In genomic region chr7:100089458-100090201, GRCh38 we compare ENCODE assay signal across 8 cellular contexts. TPM values are rescaled to one million over a fixed set of nuclear protein-coding genes. Genes with fewer than 3 reads are reported as not detected.
DNase-seq lines count a peak whose midpoint lies in the region; ATAC-seq, FAIRE-seq and TF ChIP-seq lines count a peak whose summit lies in the region.

No MANE protein-coding gene starts in this region.

- H4K12ac ChIP-seq in trophoblast cell (ENCODE audit: low read depth, low read length): peak overlapping the region; percentile 72

- H3K23ac ChIP-seq in trophoblast cell (ENCODE audit: low read length): no peak overlapping the region

- H3K4me2 ChIP-seq in trophoblast cell (ENCODE audit: low read length): peak overlapping the region; percentile 92

- H3K79me2 ChIP-seq in trophoblast cell (ENCODE audit: control insufficient read depth, insufficient read depth, low read length, poor library complexity): peaks cover 6% of the 10 kb centered on the region

- peak overlapping the region; percentile 92 for H4K8ac ChIP-seq in trophoblast cell (ENCODE audit: low read depth, low read length)

- no CpG with 5 or more reads among the region's 7 CpGs for WGBS in trophoblast cell (ENCODE audit: extremely low coverage, insufficient coverage, insufficient read length)

- no peaks in the 10 kb centered on the region for H3K9me3 ChIP-seq in trophoblast cell (ENCODE audit: insufficient read depth, low read depth, low read length)

- no peak overlapping the region for H2BK12ac ChIP-seq in trophoblast cell (ENCODE audit: low read length)

- H3K79me1 ChIP-seq in trophoblast cell (ENCODE audit: low read length): peaks cover 17% of the 10 kb centered on the region

- H3K18ac ChIP-seq in trophoblast cell (ENCODE audit: low read length): no peak overlapping the region

- no peak overlapping the region for H2BK120ac ChIP-seq in trophoblast cell (ENCODE audit: insufficient read depth, low read length, poor library complexity)

- no peak for ATAC-seq in GM21825 (IDR thresholded peaks at IDR 0.05; ENCODE audit: unreplicated experiment)

- H3K36me3 ChIP-seq in trophoblast cell (ENCODE audit: control insufficient read depth in 1 of 2, insufficient read depth in 2 of 2, low read length in 2 of 2): peaks cover 33 to 43% of the 10 kb centered on the region in 2 experiments

- TF ChIP-seq CTCF in epithelial cell of proximal tubule (conservative IDR thresholded peaks at IDR 0.05; ENCODE audit: low read depth, low read length): no peak

- peak overlapping the region; percentile 92 for H3K9ac ChIP-seq in trophoblast cell (ENCODE audit: low read length)

- H3K4me1 ChIP-seq in trophoblast cell (ENCODE audit: control insufficient read depth in 1 of 2, insufficient read depth in 2 of 2, low read length in 2 of 2): peaks cover 9 to 15% of the 10 kb centered on the region in 2 experiments

- DNase-seq in Daoy (ENCODE audit: low read depth): peak; percentile 68
- DNase-seq in RCC 7860 (ENCODE audit: low spot score): peak; percentile 54
- DNase-seq in epithelial cell of proximal tubule (ENCODE audit: low read depth): no peak
- DNase-seq in trophoblast cell: no peak
- no peak for DNase-seq in COLO829 (ENCODE audit: low spot score)
- DNase-seq in stimulated activated CD4-positive, alpha-beta T cell treated with anti-CD3 and anti-CD28 coated beads, Interleukin-15, amount 100 ng/mL, for 24 hours: no peak
- no peak for DNase-seq in activated effector memory CD4-positive, alpha-beta T cell treated with Interleukin-2 at 50 U/mL for 16 hours

- H3K27me3 ChIP-seq in trophoblast cell (ENCODE audit: insufficient read depth, low read length): no peaks in the 10 kb centered on the region

- peak overlapping the region; percentile 97 for H2AFZ ChIP-seq in trophoblast cell (ENCODE audit: insufficient read depth, low read length, poor library complexity)

- H2BK5ac ChIP-seq in trophoblast cell (ENCODE audit: low read depth, low read length, poor library complexity): peak overlapping the region; percentile 24

- H3K4ac ChIP-seq in trophoblast cell (ENCODE audit: low read depth, low read length): no peak overlapping the region

- H3K27ac ChIP-seq in trophoblast cell (ENCODE audit: low read depth, low read length): peak overlapping the region; percentile 34

- peak overlapping the region; percentile 42 for H2AK5ac ChIP-seq in trophoblast cell (ENCODE audit: low read length)

- peak overlapping the region; percentile 84 for H4K91ac ChIP-seq in trophoblast cell (ENCODE audit: low read depth, low read length)

- peak overlapping the region; percentile 97 for H3K4me3 ChIP-seq in epithelial cell of proximal tubule (ENCODE audit: low read depth, low read length)
- peak overlapping the region; percentile 89 for H3K4me3 ChIP-seq in trophoblast cell (ENCODE audit: low read depth, low read length)

- FAIRE-seq in RCC 7860 (lab: Jason Lieb, UNC): peak; percentile 24

- peak overlapping the region; percentile 75 for H3K14ac ChIP-seq in trophoblast cell (ENCODE audit: low read length)

RNA-seq across cellular contexts. Expression of gene COPS6, which starts 0.9 kb away (rescaled TPM):
- total RNA-seq in Daoy (2014; rRNA removed; shearing (Covaris generic)): 87.6 and 127 TPM in 2 replicates
- total RNA-seq in epithelial cell of proximal tubule: 39.9 and 73.2 TPM in 2 replicates
- polyA plus RNA-seq in trophoblast cell (2013): 71.8 and 73.0 TPM in 2 replicates

RNA-seq across cellular contexts. Expression of gene ZNF3, which starts 8.1 kb away (rescaled TPM):
- total RNA-seq in Daoy (2014; rRNA removed; shearing (Covaris generic)): 61.4 and 103 TPM in 2 replicates
- total RNA-seq in epithelial cell of proximal tubule: 16.6 and 20.3 TPM in 2 replicates
- 31.8 and 35.0 TPM in 2 replicates for polyA plus RNA-seq in trophoblast cell (2013)

RNA-seq across cellular contexts. Expression of gene MCM7, which starts 11.6 kb away (rescaled TPM):
- 469 and 539 TPM in 2 replicates for total RNA-seq in Daoy (2014; rRNA removed; shearing (Covaris generic))
- total RNA-seq in epithelial cell of proximal tubule: 188 and 355 TPM in 2 replicates
- 146 and 149 TPM in 2 replicates for polyA plus RNA-seq in trophoblast cell (2013)

RNA-seq across cellular contexts. Expression of gene AP4M1, which starts 11.8 kb away (rescaled TPM):
- 68.9 and 80.6 TPM in 2 replicates for total RNA-seq in Daoy (2014; rRNA removed; shearing (Covaris generic))
- 11.5 and 25.2 TPM in 2 replicates for total RNA-seq in epithelial cell of proximal tubule
- polyA plus RNA-seq in trophoblast cell (2013): 11.0 and 11.6 TPM in 2 replicates

RNA-seq across cellular contexts. Expression of gene TAF6, which starts 29.5 kb away (rescaled TPM):
- total RNA-seq in Daoy (2014; rRNA removed; shearing (Covaris generic)): 47.3 and 58.6 TPM in 2 replicates
- 62.8 and 73.6 TPM in 2 replicates for total RNA-seq in epithelial cell of proximal tubule
- 46.3 and 49.0 TPM in 2 replicates for polyA plus RNA-seq in trophoblast cell (2013)

Comparison
In these comparisons a context has a peak if more than half of its experiments do, and no peak if none do; other contexts are left out.
1. DNase-seq: peak in Daoy (single experiment) and RCC 7860 (single experiment); none in epithelial cell of proximal tubule (single experiment), trophoblast cell (0 of 2), COLO829 (single experiment), stimulated activated CD4-positive, alpha-beta T cell treated with anti-CD3 and anti-CD28 coated beads, Interleukin-15, amount 100 ng/mL, for 24 hours (single experiment) and activated effector memory CD4-positive, alpha-beta T cell treated with Interleukin-2 at 50 U/mL for 16 hours (single experiment).